2 cellular contexts compared by ENCODE assay signal in the genomic region with DNA sequence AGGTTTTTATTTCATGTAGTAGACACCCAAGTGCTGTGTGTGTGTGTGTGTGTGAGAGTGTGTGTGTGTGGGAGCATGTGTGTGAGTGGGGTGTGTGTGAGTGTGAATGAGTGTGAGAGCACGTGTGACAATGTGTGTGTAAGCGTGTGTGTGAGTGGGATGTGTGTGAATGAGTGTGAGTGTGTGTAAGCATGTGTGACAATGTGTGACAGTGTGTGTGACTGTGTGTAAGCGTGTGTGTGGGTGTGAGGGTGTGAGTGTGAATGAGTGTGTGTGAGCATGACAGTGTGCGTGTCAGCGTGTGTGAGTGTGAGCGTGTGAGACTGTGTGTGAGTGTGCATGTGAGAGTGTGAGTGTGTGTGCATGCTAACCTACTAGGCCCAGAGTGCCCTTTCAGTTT.
TF ChIP-seq lines count a peak whose summit lies in the region.

No MANE protein-coding gene starts in this region.

TF ChIP-seq in A549, 52 proteins besides CTCF, POLR2A, EP300 and RAD21 (continued from another document):
- TF ChIP-seq, protein P1, sequence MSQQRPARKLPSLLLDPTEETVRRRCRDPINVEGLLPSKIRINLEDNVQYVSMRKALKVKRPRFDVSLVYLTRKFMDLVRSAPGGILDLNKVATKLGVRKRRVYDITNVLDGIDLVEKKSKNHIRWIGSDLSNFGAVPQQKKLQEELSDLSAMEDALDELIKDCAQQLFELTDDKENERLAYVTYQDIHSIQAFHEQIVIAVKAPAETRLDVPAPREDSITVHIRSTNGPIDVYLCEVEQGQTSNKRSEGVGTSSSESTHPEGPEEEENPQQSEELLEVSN (IDR thresholded peaks at IDR 0.05; ENCODE audit: borderline replicate concordance, low read depth): no peak
- TF ChIP-seq JUNB (IDR thresholded peaks at IDR 0.05): no peak
- TF ChIP-seq CBX8 (IDR thresholded peaks at IDR 0.05): no peak
- no peak for TF ChIP-seq FOXS1 (CRISPR knock-in tag; IDR thresholded peaks at IDR 0.05)
- no peak for TF ChIP-seq TP53 (CRISPR knock-in tag; IDR thresholded peaks at IDR 0.05)

TF ChIP-seq in HEK293, 187 proteins besides CTCF, POLR2A, EP300 and RAD21 (continued from another document):
- TF ChIP-seq, protein P2, sequence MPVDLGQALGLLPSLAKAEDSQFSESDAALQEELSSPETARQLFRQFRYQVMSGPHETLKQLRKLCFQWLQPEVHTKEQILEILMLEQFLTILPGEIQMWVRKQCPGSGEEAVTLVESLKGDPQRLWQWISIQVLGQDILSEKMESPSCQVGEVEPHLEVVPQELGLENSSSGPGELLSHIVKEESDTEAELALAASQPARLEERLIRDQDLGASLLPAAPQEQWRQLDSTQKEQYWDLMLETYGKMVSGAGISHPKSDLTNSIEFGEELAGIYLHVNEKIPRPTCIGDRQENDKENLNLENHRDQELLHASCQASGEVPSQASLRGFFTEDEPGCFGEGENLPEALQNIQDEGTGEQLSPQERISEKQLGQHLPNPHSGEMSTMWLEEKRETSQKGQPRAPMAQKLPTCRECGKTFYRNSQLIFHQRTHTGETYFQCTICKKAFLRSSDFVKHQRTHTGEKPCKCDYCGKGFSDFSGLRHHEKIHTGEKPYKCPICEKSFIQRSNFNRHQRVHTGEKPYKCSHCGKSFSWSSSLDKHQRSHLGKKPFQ (tag by site-specific recombination; IDR thresholded peaks at IDR 0.05): peak; percentile 56; the same call in 1 of the 2 replicates
- TF ChIP-seq EGR2 (tag by site-specific recombination; IDR thresholded peaks at IDR 0.05; ENCODE audit: low read depth) (peak; percentile 56), ZNF146 (tag by site-specific recombination; IDR thresholded peaks at IDR 0.05) (peak; percentile 3; the same call in 1 of the 2 replicates), ZNF521 (tag by site-specific recombination; IDR thresholded peaks at IDR 0.05) (0 out of 2 replicates have a peak, but pooled peaks have one; percentile 38), ZNF248 (tag by site-specific recombination; IDR thresholded peaks at IDR 0.05) (0 out of 2 replicates have a peak, but pooled peaks have one; percentile 87), ZNF76 (tag by site-specific recombination; IDR thresholded peaks at IDR 0.05; ENCODE audit: borderline replicate concordance, low read depth) (no peak), ZFHX2 (tag by site-specific recombination; conservative IDR thresholded peaks at IDR 0.05) (peak; percentile 73), ZNF747 (tag by site-specific recombination; IDR thresholded peaks at IDR 0.05) (0 out of 2 replicates have a peak, but pooled peaks have one; percentile 65), YY2 (tag by site-specific recombination; IDR thresholded peaks at IDR 0.05) (peak; percentile 59; the same call in 1 of the 2 replicates), ZNF311 (tag by site-specific recombination; IDR thresholded peaks at IDR 0.05; ENCODE audit: borderline replicate concordance) (peak; percentile 26; the same call in 1 of the 2 replicates)
- TF ChIP-seq, protein P3, sequence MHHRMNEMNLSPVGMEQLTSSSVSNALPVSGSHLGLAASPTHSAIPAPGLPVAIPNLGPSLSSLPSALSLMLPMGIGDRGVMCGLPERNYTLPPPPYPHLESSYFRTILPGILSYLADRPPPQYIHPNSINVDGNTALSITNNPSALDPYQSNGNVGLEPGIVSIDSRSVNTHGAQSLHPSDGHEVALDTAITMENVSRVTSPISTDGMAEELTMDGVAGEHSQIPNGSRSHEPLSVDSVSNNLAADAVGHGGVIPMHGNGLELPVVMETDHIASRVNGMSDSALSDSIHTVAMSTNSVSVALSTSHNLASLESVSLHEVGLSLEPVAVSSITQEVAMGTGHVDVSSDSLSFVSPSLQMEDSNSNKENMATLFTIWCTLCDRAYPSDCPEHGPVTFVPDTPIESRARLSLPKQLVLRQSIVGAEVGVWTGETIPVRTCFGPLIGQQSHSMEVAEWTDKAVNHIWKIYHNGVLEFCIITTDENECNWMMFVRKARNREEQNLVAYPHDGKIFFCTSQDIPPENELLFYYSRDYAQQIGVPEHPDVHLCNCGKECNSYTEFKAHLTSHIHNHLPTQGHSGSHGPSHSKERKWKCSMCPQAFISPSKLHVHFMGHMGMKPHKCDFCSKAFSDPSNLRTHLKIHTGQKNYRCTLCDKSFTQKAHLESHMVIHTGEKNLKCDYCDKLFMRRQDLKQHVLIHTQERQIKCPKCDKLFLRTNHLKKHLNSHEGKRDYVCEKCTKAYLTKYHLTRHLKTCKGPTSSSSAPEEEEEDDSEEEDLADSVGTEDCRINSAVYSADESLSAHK (tag by site-specific recombination; IDR thresholded peaks at IDR 0.05): no peak
- TF ChIP-seq, protein P4, sequence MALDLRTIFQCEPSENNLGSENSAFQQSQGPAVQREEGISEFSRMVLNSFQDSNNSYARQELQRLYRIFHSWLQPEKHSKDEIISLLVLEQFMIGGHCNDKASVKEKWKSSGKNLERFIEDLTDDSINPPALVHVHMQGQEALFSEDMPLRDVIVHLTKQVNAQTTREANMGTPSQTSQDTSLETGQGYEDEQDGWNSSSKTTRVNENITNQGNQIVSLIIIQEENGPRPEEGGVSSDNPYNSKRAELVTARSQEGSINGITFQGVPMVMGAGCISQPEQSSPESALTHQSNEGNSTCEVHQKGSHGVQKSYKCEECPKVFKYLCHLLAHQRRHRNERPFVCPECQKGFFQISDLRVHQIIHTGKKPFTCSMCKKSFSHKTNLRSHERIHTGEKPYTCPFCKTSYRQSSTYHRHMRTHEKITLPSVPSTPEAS (tag by site-specific recombination; IDR thresholded peaks at IDR 0.05): peak; percentile 86
- TF ChIP-seq, protein P5, sequence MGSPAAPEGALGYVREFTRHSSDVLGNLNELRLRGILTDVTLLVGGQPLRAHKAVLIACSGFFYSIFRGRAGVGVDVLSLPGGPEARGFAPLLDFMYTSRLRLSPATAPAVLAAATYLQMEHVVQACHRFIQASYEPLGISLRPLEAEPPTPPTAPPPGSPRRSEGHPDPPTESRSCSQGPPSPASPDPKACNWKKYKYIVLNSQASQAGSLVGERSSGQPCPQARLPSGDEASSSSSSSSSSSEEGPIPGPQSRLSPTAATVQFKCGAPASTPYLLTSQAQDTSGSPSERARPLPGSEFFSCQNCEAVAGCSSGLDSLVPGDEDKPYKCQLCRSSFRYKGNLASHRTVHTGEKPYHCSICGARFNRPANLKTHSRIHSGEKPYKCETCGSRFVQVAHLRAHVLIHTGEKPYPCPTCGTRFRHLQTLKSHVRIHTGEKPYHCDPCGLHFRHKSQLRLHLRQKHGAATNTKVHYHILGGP (tag by site-specific recombination; IDR thresholded peaks at IDR 0.05): peak; percentile 17; the same call in 1 of the 2 replicates
